ENCODE assay signal across 8 cellular contexts in genomic region chr1:183306317-183307042, GRCh38.
DNase-seq lines count a peak whose midpoint lies in the region; ATAC-seq and TF ChIP-seq lines count a peak whose summit lies in the region.

No MANE protein-coding gene starts in this region.

- POLR2A ChIA-PET in HEK293T (lab: Yijun Ruan, JAX) = no interaction called here

- DNase-seq in Caki2 (ENCODE audit: low read depth) (peak; percentile 6), HEK293T (ENCODE audit: extremely low spot score) (peak; percentile 42), SKM-1 (lab: John Stamatoyannopoulos, UW; ENCODE audit: unreplicated experiment) (peak; percentile 39), left kidney (ENCODE audit: low read depth, low spot score) (peak; percentile 79), NCI-H1092 (lab: John Stamatoyannopoulos, UW) (no peak), NCI-H1436 (lab: John Stamatoyannopoulos, UW) (no peak), islet precursor cell (no peak)

- in situ Hi-C loops in Caki2 (cut with HindIII; ENCODE audit: low pct_unique_long_range_greater_than_20kb, low sequenced_read_pairs) = no loop called here

- CTCF ChIA-PET in HEK293T (lab: Yijun Ruan, JAX) = interaction anchor here (0.7 to 1.3 kb wide), 7 partner anchors 8 to 327 kb away, joined by 3 read pairs; no protein-coding TSS in a partner anchor

- no peak for ATAC-seq in HG02571 (IDR thresholded peaks at IDR 0.05; ENCODE audit: unreplicated experiment)

TF ChIP-seq in HEK293T, 16 proteins besides CTCF, POLR2A, EP300 and RAD21:
- TF ChIP-seq PKNOX1 (IDR thresholded peaks at IDR 0.05) (no peak), FOXA1 (IDR thresholded peaks at IDR 0.05) (no peak), HDGF (IDR thresholded peaks at IDR 0.05; ENCODE audit: borderline replicate concordance) (no peak), ZNF384 (IDR thresholded peaks at IDR 0.05) (no peak), ELF4 (IDR thresholded peaks at IDR 0.05) (no peak), FOXM1 (IDR thresholded peaks at IDR 0.05; ENCODE audit: borderline replicate concordance) (no peak), SP1 (IDR thresholded peaks at IDR 0.05) (no peak)

Comparison
In these comparisons a context has a peak if more than half of its experiments do, and no peak if none do; other contexts are left out.
1. DNase-seq: peak in Caki2 (single experiment), HEK293T (single experiment), SKM-1 (single experiment) and left kidney (single experiment); none in NCI-H1092 (single experiment), NCI-H1436 (single experiment) and islet precursor cell (single experiment).